35 cellular contexts compared by ENCODE assay signal in the genomic region with DNA sequence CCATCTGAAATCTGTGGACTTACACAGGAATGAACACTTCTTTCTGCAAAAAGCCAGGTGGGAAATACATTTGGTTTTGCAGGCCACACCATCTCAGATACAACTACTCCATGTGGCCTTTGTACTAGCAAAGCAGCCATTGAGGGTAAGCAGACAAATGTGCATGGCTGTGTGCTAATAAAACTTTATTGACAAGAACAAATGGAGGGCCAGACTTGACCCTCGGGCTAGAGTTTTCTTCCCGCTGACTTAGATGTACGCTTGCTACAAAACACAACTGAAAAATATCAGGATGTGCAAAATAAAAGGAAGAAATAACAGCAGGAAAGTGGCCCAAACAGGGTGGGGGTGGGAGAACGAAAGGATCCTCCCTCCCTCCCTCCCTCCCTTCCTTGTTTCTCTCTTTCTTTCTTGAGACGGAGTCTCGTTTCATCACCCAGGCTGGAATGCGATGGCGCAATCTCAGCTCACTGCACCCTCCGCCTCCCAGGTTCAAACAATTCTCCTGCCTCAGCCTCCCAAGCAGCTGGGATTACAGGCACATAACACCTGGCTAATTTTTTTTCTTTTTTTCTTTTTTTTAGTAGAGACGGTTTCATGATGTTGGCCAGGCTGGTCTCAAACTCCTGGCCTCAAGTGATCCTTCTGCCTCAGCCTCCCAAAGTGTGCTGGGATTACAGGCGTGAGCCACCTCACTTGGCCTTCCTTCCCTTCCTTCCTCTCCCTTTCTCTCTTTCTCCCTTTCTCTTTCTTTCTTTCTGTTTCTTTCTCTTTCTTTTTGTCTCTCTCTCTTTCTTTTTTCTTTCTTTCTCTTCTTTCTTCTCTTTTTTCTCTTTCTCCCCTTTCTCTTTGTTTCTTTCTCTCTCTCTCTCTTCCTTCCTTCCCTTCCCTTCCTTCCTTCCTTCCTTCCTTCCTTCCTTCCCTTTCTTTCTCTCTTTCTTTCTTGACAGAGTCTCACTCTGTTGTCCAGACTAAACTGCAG. TPM values are rescaled to one million over a fixed set of nuclear protein-coding genes. Genes with fewer than 3 reads are reported as not detected.
DNase-seq lines count a peak whose midpoint lies in the region; ATAC-seq, FAIRE-seq and TF ChIP-seq lines count a peak whose summit lies in the region.
"Had no signal": no experiment of that assay in that cellular context is flagged by ENCODE, and none has a peak within 500 bp of the region (broad histone marks: within the 10 kb centered on the region; RNA-seq: fewer than 3 reads in every experiment).

No MANE protein-coding gene starts in this region.

- H3K27ac ChIP-seq in A549 (peak overlapping the region in 1 of 2 experiments; percentile 51; a peak in 2 of 6 replicates), HEK293 (ENCODE audit: extremely low read depth, low read depth, low read length) (no peak overlapping the region), endodermal cell (ENCODE audit: low read depth, low read length) (no peak overlapping the region), esophagus squamous epithelium (no peak overlapping the region)
- H3K27ac ChIP-seq: HL-60, skin epidermis, thyroid gland, VCaP had no signal

- H3K4me1 ChIP-seq in A549 (peaks cover 7% of the 10 kb centered on the region; the same call in 1 of the 3 replicates), HEK293 (ENCODE audit: control insufficient read depth, insufficient read depth, low read length) (no peaks in the 10 kb centered on the region), endodermal cell (ENCODE audit: control insufficient read depth, insufficient read depth, low read length) (no peaks in the 10 kb centered on the region), esophagus squamous epithelium (no peaks in the 10 kb centered on the region)
- H3K4me1 ChIP-seq: thyroid gland had no signal

- no peak overlapping the region for H3K4me3 Mint-ChIP-seq in endodermal cell
- H3K4me3 Mint-ChIP-seq: activated naive CD8-positive, alpha-beta T cell treated with anti-CD3 and anti-CD28 coated beads, Interleukin-2, amount 10 ng/mL, durations not matched to agents 7 days and 5 days; B cell; CD8-positive, alpha-beta memory T cell; central memory CD8-positive, alpha-beta T cell; mesothelial cell of epicardium; naive thymus-derived CD4-positive, alpha-beta T cell; stimulated activated naive CD8-positive, alpha-beta T cell treated with anti-CD3 and anti-CD28 coated beads, Interleukin-15, amount 100 ng/mL, for 72 hours; T-helper 2 cell treated with Interferon-gamma antibody and Interleukin-4, amounts not matched to agents 5 μg/mL and 100 μg/mL, for 36 hours had no signal

- intact Hi-C loops in esophagus squamous epithelium (cut with DNase I): no loop called here

- 64% methylated on average over 11 of the region's 11 CpGs for WGBS in A549 (ENCODE audit: missing lambda C conversion rate)
- WGBS in endodermal cell (ENCODE audit: insufficient coverage in 1 of 2, insufficient read length in 1 of 2), 2 experiments: 94 to 95% methylated on average over 5 to 11 of the region's 11 CpGs
- WGBS in esophagus squamous epithelium, 2 donors: 67 to 71% methylated on average over 11 of the region's 11 CpGs

- ATAC-seq in A549 (no peak), HG02938 (IDR thresholded peaks at IDR 0.05; ENCODE audit: unreplicated experiment) (no peak)
- ATAC-seq: naive thymus-derived CD4-positive, alpha-beta T cell; stimulated activated naive CD8-positive, alpha-beta T cell treated with anti-CD3 and anti-CD28 coated beads, Interleukin-15, amount 100 ng/mL, for 72 hours had no signal

- TF ChIP-seq CTCF in A549 (IDR thresholded peaks at IDR 0.05) (no peak), HEK293 (tag by site-specific recombination; IDR thresholded peaks at IDR 0.05) (no peak), endodermal cell (conservative IDR thresholded peaks at IDR 0.05) (no peak), esophagus squamous epithelium (IDR thresholded peaks at IDR 0.05) (no peak)

- H3K4me3 ChIP-seq in A549 (no peak overlapping the region), HEK293 (ENCODE audit: low read depth, low read length) (no peak overlapping the region), endodermal cell (ENCODE audit: low read length) (no peak overlapping the region), esophagus squamous epithelium (no peak overlapping the region)
- H3K4me3 ChIP-seq: skin epidermis, thyroid gland had no signal

- no peak for TF ChIP-seq RAD21 in A549 (conservative IDR thresholded peaks at IDR 0.05 in 1 of 2, IDR thresholded peaks at IDR 0.05 in 1 of 2)

- DNase-seq in A549 (ENCODE audit: low read depth in 1 of 2, low spot score in 1 of 2): peak in 1 of 2 experiments; percentile 35
- peak; percentile 54 for DNase-seq in NCI-H460 (ENCODE audit: extremely low read depth, low read depth)
- DNase-seq in endodermal cell: peak; percentile 47
- DNase-seq in COLO668 (lab: John Stamatoyannopoulos, UW; ENCODE audit: unreplicated experiment): no peak
- DNase-seq in NCI-H187 treated with DMSO at 0.1 percent for 48 hours (lab: John Stamatoyannopoulos, UW): no peak
- no peak for DNase-seq in esophagus squamous epithelium (lab: John Stamatoyannopoulos, UW)
- DNase-seq: activated CD4-positive, alpha-beta T cell treated with anti-CD3 and anti-CD28 coated beads for 48 hours; activated CD8-positive, alpha-beta memory T cell treated with anti-CD3 and anti-CD28 coated beads for 24 hours; activated effector memory CD4-positive, alpha-beta T cell treated with anti-CD3 and anti-CD28 coated beads, Interleukin-2, amount 50 U/mL, for 16 hours; activated naive CD8-positive, alpha-beta T cell treated with anti-CD3 and anti-CD28 coated beads, Interleukin-2, amount 10 ng/mL, durations not matched to agents 7 days and 5 days; CD8-positive, alpha-beta memory T cell; dermis blood vessel endothelial cell; naive thymus-derived CD4-positive, alpha-beta T cell; NCI-H1436; NCI-H2107; NCI-H510A; stimulated activated naive CD8-positive, alpha-beta T cell treated with anti-CD3 and anti-CD28 coated beads, Interleukin-15, amount 100 ng/mL, for 72 hours; thyroid gland had no signal

- no peak for FAIRE-seq in A549 (lab: Jason Lieb, UNC)
- FAIRE-seq: A204.1, astrocyte, endometrium, GM18507, islet of Langerhans had no signal

- H3K27ac Mint-ChIP-seq in endodermal cell: no peak overlapping the region
- H3K27ac Mint-ChIP-seq: activated naive CD8-positive, alpha-beta T cell treated with anti-CD3 and anti-CD28 coated beads, Interleukin-2, amount 10 ng/mL, durations not matched to agents 7 days and 5 days; B cell; mesothelial cell of epicardium; T-helper 2 cell treated with Interferon-gamma antibody and Interleukin-4, amounts not matched to agents 5 μg/mL and 100 μg/mL, for 36 hours had no signal

- H3K27me3 Mint-ChIP-seq in endodermal cell (ENCODE audit: insufficient read depth): no peaks in the 10 kb centered on the region

- CTCF ChIA-PET in A549 (lab: Yijun Ruan, JAX) (interaction anchor here (1.0 kb wide), 1 partner anchor 13 kb away, joined by 3 read pairs; no protein-coding TSS in a partner anchor), HEK293 (lab: Yijun Ruan, JAX) (interaction anchor here (0.9 kb wide), 1 partner anchor 12 kb away, joined by 6 read pairs; no protein-coding TSS in a partner anchor)

- no peak for TF ChIP-seq POLR2A in A549 (IDR thresholded peaks at IDR 0.05; ENCODE audit: low read length)
- no peak for TF ChIP-seq POLR2A in esophagus squamous epithelium (IDR thresholded peaks at IDR 0.05)

- H3K4me1 Mint-ChIP-seq in endodermal cell: no peaks in the 10 kb centered on the region
- H3K4me1 Mint-ChIP-seq: B cell; central memory CD8-positive, alpha-beta T cell; mesothelial cell of epicardium; stimulated activated naive CD8-positive, alpha-beta T cell treated with anti-CD3 and anti-CD28 coated beads, Interleukin-15, amount 100 ng/mL, for 72 hours had no signal

- H3K9ac ChIP-seq in endodermal cell (ENCODE audit: extremely low read depth, low read length, poor library complexity, severe bottlenecking): no peak overlapping the region

- H3K27me3 ChIP-seq in endodermal cell (ENCODE audit: control insufficient read depth, insufficient read depth, low read length, poor library complexity, severe bottlenecking): no peaks in the 10 kb centered on the region
- H3K27me3 ChIP-seq in esophagus squamous epithelium: peaks cover 0 to 7% (median 0%) of the 10 kb centered on the region in 4 donors
- H3K27me3 ChIP-seq: thyroid gland had no signal

- no peaks in the 10 kb centered on the region for H3K9me3 Mint-ChIP-seq in endodermal cell
- H3K9me3 Mint-ChIP-seq: activated naive CD8-positive, alpha-beta T cell treated with anti-CD3 and anti-CD28 coated beads, Interleukin-2, amount 10 ng/mL, durations not matched to agents 7 days and 5 days; CD8-positive, alpha-beta memory T cell; central memory CD8-positive, alpha-beta T cell; mesothelial cell of epicardium; stimulated activated naive CD8-positive, alpha-beta T cell treated with anti-CD3 and anti-CD28 coated beads, Interleukin-15, amount 100 ng/mL, for 72 hours; T-helper 2 cell treated with Interferon-gamma antibody and Interleukin-4, amounts not matched to agents 5 μg/mL and 100 μg/mL, for 36 hours had no signal

- H3K4me2 ChIP-seq in A549: peak overlapping the region; percentile 19; the same call in 1 of the 3 replicates

- H3K36me3 ChIP-seq in HEK293 (ENCODE audit: control insufficient read depth in 2 of 2, insufficient read depth in 1 of 2, low read length in 2 of 2): no peaks in the 10 kb centered on the region
- H3K36me3 ChIP-seq in endodermal cell (ENCODE audit: control insufficient read depth, insufficient read depth, low read length): peaks cover 43% of the 10 kb centered on the region
- no peaks in the 10 kb centered on the region for H3K36me3 ChIP-seq in esophagus squamous epithelium
- H3K36me3 ChIP-seq: thyroid gland had no signal

- H3K9me3 ChIP-seq in A549 (no peaks in the 10 kb centered on the region), HEK293 (ENCODE audit: control insufficient read depth, insufficient read depth, low read depth, low read length) (no peaks in the 10 kb centered on the region), endodermal cell (ENCODE audit: control insufficient read depth, low read length) (no peaks in the 10 kb centered on the region), esophagus squamous epithelium (no peaks in the 10 kb centered on the region)
- H3K9me3 ChIP-seq: thyroid gland had no signal

- TF ChIP-seq EP300 in A549 (IDR thresholded peaks at IDR 0.05): no peak

- peaks cover 66% of the 10 kb centered on the region for H3K36me3 Mint-ChIP-seq in endodermal cell (ENCODE audit: low read depth)
- H3K36me3 Mint-ChIP-seq: activated naive CD8-positive, alpha-beta T cell treated with anti-CD3 and anti-CD28 coated beads, Interleukin-2, amount 10 ng/mL, durations not matched to agents 7 days and 5 days; CD8-positive, alpha-beta memory T cell had no signal

- POLR2A ChIA-PET in A549 (lab: Yijun Ruan, JAX) (no interaction called here), HEK293 (lab: Yijun Ruan, JAX) (no interaction called here)

RNA-seq across cellular contexts. Expression of a gene that starts 29.3 kb away (rescaled TPM):
- polyA plus RNA-seq in A549 (2011; rRNA removed) (not detected in 2 replicates), A549 (2017; fragmentation: RNase III; extraction: RNeasy Plus Mini Kit Qiagen cat#74134 plus additional on column Dnase treatment) (not detected in 3 replicates)
- polyA plus RNA-seq in A549 (2012; cell fraction: cytosol; rRNA removed): not detected in 2 replicates
- 0.24 TPM in 1 of 2 replicates, not detected in the other for polyA plus RNA-seq in A549 (2012; cell fraction: nucleus; rRNA removed)
- polyA minus RNA-seq in A549 (2011; rRNA and poly(A)+ RNA removed): not detected in 2 replicates
- total RNA-seq in NCI-H460 (2014; rRNA removed; shearing (Covaris generic)): not detected in 2 replicates
- not detected in 2 replicates for polyA plus RNA-seq in NCI-H460 (2014; cell fraction: nucleus; rRNA removed)
- total RNA-seq in endodermal cell (not detected), esophagus squamous epithelium (not detected)
- 0.50 TPM for polyA plus RNA-seq in endodermal cell (2013, experiment 1 of 2)
- 0.54 TPM for polyA plus RNA-seq in endodermal cell (2013, experiment 2 of 2)
- total RNA-seq: astrocyte; B cell; CD8-positive, alpha-beta memory T cell; dermis blood vessel endothelial cell; liver; osteoblast; renal cortical epithelial cell; thyroid gland had no signal
- polyA plus RNA-seq: CD8-positive, alpha-beta memory T cell; liver; naive thymus-derived CD4-positive, alpha-beta T cell had no signal

Comparison
In these comparisons a context has a peak if more than half of its experiments do, and no peak if none do; other contexts are left out.
1. DNase-seq: peak in NCI-H460 (single experiment) and endodermal cell (single experiment); none in COLO668 (single experiment), NCI-H187 treated with DMSO at 0.1 percent for 48 hours (single experiment) and esophagus squamous epithelium (single experiment).